In the genomic region with DNA sequence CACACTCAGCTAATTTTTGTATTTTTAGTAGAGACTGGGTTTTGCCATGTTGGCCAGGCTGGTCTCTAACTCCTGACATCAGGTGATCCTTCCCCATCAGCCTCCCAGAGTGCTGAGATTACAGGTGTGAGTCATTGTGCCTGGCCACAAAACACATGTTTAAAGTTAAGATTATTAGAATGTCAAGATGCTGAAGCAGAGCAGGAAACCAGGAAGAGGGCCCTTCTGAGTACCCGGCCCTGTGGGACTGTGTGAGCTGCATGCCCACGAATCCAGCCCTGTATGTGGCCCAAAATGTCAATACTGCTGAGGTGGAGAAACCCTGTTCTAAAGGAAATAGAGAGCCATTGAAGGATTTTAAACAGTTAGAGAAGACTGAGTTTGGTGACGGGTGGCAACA, we compare ENCODE assay signal across 18 cellular contexts. TPM values are rescaled to one million over a fixed set of nuclear protein-coding genes. Genes with fewer than 3 reads are reported as not detected.
DNase-seq lines count a peak whose midpoint lies in the region; ATAC-seq, FAIRE-seq and TF ChIP-seq lines count a peak whose summit lies in the region.
"Had no signal": no experiment of that assay in that cellular context is flagged by ENCODE, and none has a peak within 500 bp of the region (broad histone marks: within the 10 kb centered on the region; RNA-seq: fewer than 3 reads in every experiment).

No MANE protein-coding gene starts in this region.

- H3K9me3 ChIP-seq in mammary epithelial cell (replicated peaks; ENCODE audit: insufficient read depth, low read length) = no peaks in the 10 kb centered on the region
- no peaks in the 10 kb centered on the region for H3K9me3 ChIP-seq in breast epithelium
- H3K9me3 ChIP-seq in upper lobe of right lung = no peaks in the 10 kb centered on the region
- no peaks in the 10 kb centered on the region for H3K9me3 ChIP-seq in vagina
- H3K9me3 ChIP-seq: BLaER1 treated with 17β-estradiol and CSF1 and Interleukin-3, amounts not matched to agents 10 nM and 100 nM had no signal

- H3K9ac ChIP-seq in mammary epithelial cell (ENCODE audit: insufficient read depth, low read length) = no peak overlapping the region
- H3K9ac ChIP-seq: BLaER1 treated with 17β-estradiol and CSF1 and Interleukin-3, amounts not matched to agents 10 nM and 100 nM had no signal

- TF ChIP-seq POLR2A in breast epithelium (IDR thresholded peaks at IDR 0.05) (no peak), vagina (IDR thresholded peaks at IDR 0.05) (no peak)

- H3K4me3 ChIP-seq in mammary epithelial cell (replicated peaks in 1 of 3; ENCODE audit: insufficient read depth in 1 of 3, low read depth in 2 of 3, low read length in 3 of 3) (no peak overlapping the region), breast epithelium (no peak overlapping the region), fibroblast of mammary gland (ENCODE audit: control insufficient read depth, low read depth, low read length) (no peak overlapping the region), upper lobe of right lung (no peak overlapping the region), vagina (no peak overlapping the region)
- H3K4me3 ChIP-seq: BLaER1 treated with 17β-estradiol and CSF1 and Interleukin-3, amounts not matched to agents 10 nM and 100 nM; GM12878 had no signal

- no peak for FAIRE-seq in RCC 7860 (lab: Jason Lieb, UNC)
- FAIRE-seq: GM12878, GM18507, HepG2, HTR-8/SVneo had no signal

- dilution Hi-C loops in mammary epithelial cell (cut with HindIII; ENCODE audit: low sequenced_read_pairs) = no loop called here

- CTCF ChIA-PET in mammary epithelial cell (lab: Charles Lee; ENCODE audit: low non-redundant PET) = no interaction called here

- H3K4me1 ChIP-seq in mammary epithelial cell (ENCODE audit: insufficient read depth, low read length) (no peaks in the 10 kb centered on the region), breast epithelium (no peaks in the 10 kb centered on the region), upper lobe of right lung (no peaks in the 10 kb centered on the region), vagina (no peaks in the 10 kb centered on the region)
- H3K4me1 ChIP-seq: BLaER1 treated with 17β-estradiol and CSF1 and Interleukin-3, amounts not matched to agents 10 nM and 100 nM had no signal

- no peak overlapping the region for H3K27ac ChIP-seq in mammary epithelial cell (ENCODE audit: insufficient read depth, low read depth, low read length)
- no peak overlapping the region for H3K27ac ChIP-seq in breast epithelium
- H3K27ac ChIP-seq in upper lobe of right lung = no peak overlapping the region
- no peak overlapping the region for H3K27ac ChIP-seq in vagina
- H3K27ac ChIP-seq: BLaER1 treated with 17β-estradiol and CSF1 and Interleukin-3, amounts not matched to agents 10 nM and 100 nM had no signal

- peak; percentile 20 for DNase-seq in mammary epithelial cell
- DNase-seq in breast epithelium (ENCODE audit: low spot score in 2 of 2) = no peak
- DNase-seq in HT1080 (ENCODE audit: low read depth) = peak; percentile 38
- DNase-seq in fibroblast of mammary gland (ENCODE audit: low read depth) = peak; percentile 16
- no peak for DNase-seq in upper lobe of right lung
- no peak for DNase-seq in vagina (ENCODE audit: extremely low spot score in 2 of 2)
- DNase-seq in RCC 7860 (ENCODE audit: low spot score) = no peak
- DNase-seq: 8988T; ACHN; CD4-positive, CD25-positive, alpha-beta regulatory T cell; DMS53; HCEC 1CT had no signal

- in situ Hi-C loops in mammary epithelial cell (cut with MboI; ENCODE audit: low sequenced_read_pairs in 2 of 2) = no loop called here

- H3K36me3 ChIP-seq in mammary epithelial cell (ENCODE audit: insufficient read depth, low read length) = no peaks in the 10 kb centered on the region
- H3K36me3 ChIP-seq in breast epithelium = no peaks in the 10 kb centered on the region
- H3K36me3 ChIP-seq in upper lobe of right lung = no peaks in the 10 kb centered on the region
- no peaks in the 10 kb centered on the region for H3K36me3 ChIP-seq in vagina
- H3K36me3 ChIP-seq: BLaER1 treated with 17β-estradiol and CSF1 and Interleukin-3, amounts not matched to agents 10 nM and 100 nM had no signal

- H3K27me3 ChIP-seq in mammary epithelial cell (ENCODE audit: insufficient read depth, low read length) = no peaks in the 10 kb centered on the region
- H3K27me3 ChIP-seq in breast epithelium = no peaks in the 10 kb centered on the region
- H3K27me3 ChIP-seq in upper lobe of right lung = no peaks in the 10 kb centered on the region
- H3K27me3 ChIP-seq in vagina = no peaks in the 10 kb centered on the region
- H3K27me3 ChIP-seq: BLaER1 treated with 17β-estradiol and CSF1 and Interleukin-3, amounts not matched to agents 10 nM and 100 nM had no signal

- BruUV-seq in mammary epithelial cell (replicated peaks; lab: Mats Ljungman, UMichigan) = no TSS peak

- H2AFZ ChIP-seq in mammary epithelial cell (ENCODE audit: low read depth, low read length) = no peak overlapping the region

- WGBS in mammary epithelial cell (ENCODE audit: low coverage, missing lambda C conversion rate) = 63% methylated on average over 3 of the region's 3 CpGs

- H3K79me2 ChIP-seq in mammary epithelial cell (ENCODE audit: insufficient read depth, low read length) = no peaks in the 10 kb centered on the region

- no peaks in the 10 kb centered on the region for H4K20me1 ChIP-seq in mammary epithelial cell (ENCODE audit: insufficient read depth, low read length)
- H4K20me1 ChIP-seq: BLaER1 treated with 17β-estradiol and CSF1 and Interleukin-3, amounts not matched to agents 10 nM and 100 nM had no signal

- peak; percentile 62 for ATAC-seq in upper lobe of right lung
- no peak for ATAC-seq in HG03457 (IDR thresholded peaks at IDR 0.05; ENCODE audit: unreplicated experiment)
- ATAC-seq: GM12878, HepG2 had no signal

- no peak overlapping the region for H3K4me2 ChIP-seq in mammary epithelial cell (ENCODE audit: insufficient read depth, low read depth, low read length)
- H3K4me2 ChIP-seq: BLaER1 treated with 17β-estradiol and CSF1 and Interleukin-3, amounts not matched to agents 10 nM and 100 nM had no signal

- TF ChIP-seq CTCF in mammary epithelial cell (conservative IDR thresholded peaks at IDR 0.05 in 1 of 2, IDR thresholded peaks at IDR 0.05 in 1 of 2; ENCODE audit: extremely low read depth in 1 of 2, insufficient read depth in 1 of 2, low read depth in 1 of 2, low read length in 2 of 2) (no peak), breast epithelium (IDR thresholded peaks at IDR 0.05) (no peak), fibroblast of mammary gland (conservative IDR thresholded peaks at IDR 0.05; ENCODE audit: control insufficient read depth, insufficient read depth, low read depth, low read length) (no peak), upper lobe of right lung (IDR thresholded peaks at IDR 0.05) (no peak), vagina (IDR thresholded peaks at IDR 0.05) (no peak)

- intact Hi-C loops in mammary epithelial cell (cut with micrococcal nuclease) = no loop called here
- intact Hi-C loops in breast epithelium (cut with DNase I; ENCODE audit: low total_unique reads) = no loop called here
- intact Hi-C loops in upper lobe of right lung (cut with DNase I) = no loop called here
- intact Hi-C loops in vagina (cut with DNase I) = no loop called here

RNA-seq across cellular contexts. Expression of gene REV1, which starts 31.0 kb away (rescaled TPM):
- total RNA-seq in mammary epithelial cell (10 to 100 TPM; 36.3 to 38.4 TPM), breast epithelium (10 to 100 TPM; 40.8 to 89.1 (median 78.0) TPM), upper lobe of right lung (55.3 TPM), vagina (102 TPM)
- polyA plus RNA-seq in mammary epithelial cell = 17.9 TPM
- 27.6 TPM for polyA minus RNA-seq in mammary epithelial cell
- 15.9 and 18.5 TPM in 2 replicates for total RNA-seq in HT1080 (2014; rRNA removed; shearing (Covaris generic))
- 11.7 and 12.9 TPM in 2 replicates for polyA plus RNA-seq in HT1080 (2015; cell fraction: cytosol; rRNA removed)
- 58.9 and 62.0 TPM in 2 replicates for polyA plus RNA-seq in HT1080 (2015; cell fraction: nucleus; rRNA removed)

Comparison
In these comparisons a context has a peak if more than half of its experiments do, and no peak if none do; other contexts are left out.
1. DNase-seq: peak in mammary epithelial cell (single experiment), HT1080 (single experiment) and fibroblast of mammary gland (single experiment); none in breast epithelium (0 of 2), upper lobe of right lung (single experiment), vagina (0 of 2) and RCC 7860 (single experiment).